Comparison of ENCODE assay signal across 1 cellular context in the genomic region with DNA sequence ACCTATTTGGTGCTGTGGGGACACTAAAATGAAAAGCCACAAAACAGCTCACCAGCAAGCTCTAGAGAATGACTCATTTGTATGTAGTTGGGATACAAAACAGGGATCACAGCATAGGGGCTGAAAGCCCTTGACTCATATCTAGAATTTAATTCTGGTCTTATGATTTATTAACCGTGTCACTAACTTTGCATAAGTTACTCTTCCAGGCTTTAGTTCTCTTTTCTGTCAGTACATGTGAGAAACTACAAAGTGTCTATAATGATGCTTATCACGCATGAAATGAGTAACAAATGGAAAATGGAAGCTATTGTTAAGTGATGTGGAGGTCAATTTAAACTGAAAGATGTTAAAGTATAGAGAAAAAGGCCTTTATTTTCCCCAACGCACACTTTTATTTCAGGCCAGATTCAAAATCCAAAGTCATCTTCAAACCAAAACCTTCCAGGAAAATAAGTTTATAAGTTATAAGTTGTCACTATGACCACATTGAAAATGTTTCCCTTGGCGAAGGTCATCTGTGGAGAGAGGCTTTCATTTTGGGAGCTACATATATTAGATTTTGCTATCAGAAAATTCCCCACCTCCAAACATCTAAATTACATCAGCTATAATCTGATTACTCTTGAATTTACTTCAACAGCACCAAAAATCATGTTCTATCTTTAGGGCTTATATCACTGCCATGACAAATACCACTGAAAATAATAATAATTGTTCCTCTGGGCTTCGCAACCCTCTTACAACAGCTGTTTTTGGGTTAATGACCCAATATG.
TF ChIP-seq lines count a peak whose summit lies in the region.

No MANE protein-coding gene starts in this region.

TF ChIP-seq in GM23338, 12 proteins besides CTCF, POLR2A, EP300 and RAD21 (continued from another document):
- TF ChIP-seq, protein P1, sequence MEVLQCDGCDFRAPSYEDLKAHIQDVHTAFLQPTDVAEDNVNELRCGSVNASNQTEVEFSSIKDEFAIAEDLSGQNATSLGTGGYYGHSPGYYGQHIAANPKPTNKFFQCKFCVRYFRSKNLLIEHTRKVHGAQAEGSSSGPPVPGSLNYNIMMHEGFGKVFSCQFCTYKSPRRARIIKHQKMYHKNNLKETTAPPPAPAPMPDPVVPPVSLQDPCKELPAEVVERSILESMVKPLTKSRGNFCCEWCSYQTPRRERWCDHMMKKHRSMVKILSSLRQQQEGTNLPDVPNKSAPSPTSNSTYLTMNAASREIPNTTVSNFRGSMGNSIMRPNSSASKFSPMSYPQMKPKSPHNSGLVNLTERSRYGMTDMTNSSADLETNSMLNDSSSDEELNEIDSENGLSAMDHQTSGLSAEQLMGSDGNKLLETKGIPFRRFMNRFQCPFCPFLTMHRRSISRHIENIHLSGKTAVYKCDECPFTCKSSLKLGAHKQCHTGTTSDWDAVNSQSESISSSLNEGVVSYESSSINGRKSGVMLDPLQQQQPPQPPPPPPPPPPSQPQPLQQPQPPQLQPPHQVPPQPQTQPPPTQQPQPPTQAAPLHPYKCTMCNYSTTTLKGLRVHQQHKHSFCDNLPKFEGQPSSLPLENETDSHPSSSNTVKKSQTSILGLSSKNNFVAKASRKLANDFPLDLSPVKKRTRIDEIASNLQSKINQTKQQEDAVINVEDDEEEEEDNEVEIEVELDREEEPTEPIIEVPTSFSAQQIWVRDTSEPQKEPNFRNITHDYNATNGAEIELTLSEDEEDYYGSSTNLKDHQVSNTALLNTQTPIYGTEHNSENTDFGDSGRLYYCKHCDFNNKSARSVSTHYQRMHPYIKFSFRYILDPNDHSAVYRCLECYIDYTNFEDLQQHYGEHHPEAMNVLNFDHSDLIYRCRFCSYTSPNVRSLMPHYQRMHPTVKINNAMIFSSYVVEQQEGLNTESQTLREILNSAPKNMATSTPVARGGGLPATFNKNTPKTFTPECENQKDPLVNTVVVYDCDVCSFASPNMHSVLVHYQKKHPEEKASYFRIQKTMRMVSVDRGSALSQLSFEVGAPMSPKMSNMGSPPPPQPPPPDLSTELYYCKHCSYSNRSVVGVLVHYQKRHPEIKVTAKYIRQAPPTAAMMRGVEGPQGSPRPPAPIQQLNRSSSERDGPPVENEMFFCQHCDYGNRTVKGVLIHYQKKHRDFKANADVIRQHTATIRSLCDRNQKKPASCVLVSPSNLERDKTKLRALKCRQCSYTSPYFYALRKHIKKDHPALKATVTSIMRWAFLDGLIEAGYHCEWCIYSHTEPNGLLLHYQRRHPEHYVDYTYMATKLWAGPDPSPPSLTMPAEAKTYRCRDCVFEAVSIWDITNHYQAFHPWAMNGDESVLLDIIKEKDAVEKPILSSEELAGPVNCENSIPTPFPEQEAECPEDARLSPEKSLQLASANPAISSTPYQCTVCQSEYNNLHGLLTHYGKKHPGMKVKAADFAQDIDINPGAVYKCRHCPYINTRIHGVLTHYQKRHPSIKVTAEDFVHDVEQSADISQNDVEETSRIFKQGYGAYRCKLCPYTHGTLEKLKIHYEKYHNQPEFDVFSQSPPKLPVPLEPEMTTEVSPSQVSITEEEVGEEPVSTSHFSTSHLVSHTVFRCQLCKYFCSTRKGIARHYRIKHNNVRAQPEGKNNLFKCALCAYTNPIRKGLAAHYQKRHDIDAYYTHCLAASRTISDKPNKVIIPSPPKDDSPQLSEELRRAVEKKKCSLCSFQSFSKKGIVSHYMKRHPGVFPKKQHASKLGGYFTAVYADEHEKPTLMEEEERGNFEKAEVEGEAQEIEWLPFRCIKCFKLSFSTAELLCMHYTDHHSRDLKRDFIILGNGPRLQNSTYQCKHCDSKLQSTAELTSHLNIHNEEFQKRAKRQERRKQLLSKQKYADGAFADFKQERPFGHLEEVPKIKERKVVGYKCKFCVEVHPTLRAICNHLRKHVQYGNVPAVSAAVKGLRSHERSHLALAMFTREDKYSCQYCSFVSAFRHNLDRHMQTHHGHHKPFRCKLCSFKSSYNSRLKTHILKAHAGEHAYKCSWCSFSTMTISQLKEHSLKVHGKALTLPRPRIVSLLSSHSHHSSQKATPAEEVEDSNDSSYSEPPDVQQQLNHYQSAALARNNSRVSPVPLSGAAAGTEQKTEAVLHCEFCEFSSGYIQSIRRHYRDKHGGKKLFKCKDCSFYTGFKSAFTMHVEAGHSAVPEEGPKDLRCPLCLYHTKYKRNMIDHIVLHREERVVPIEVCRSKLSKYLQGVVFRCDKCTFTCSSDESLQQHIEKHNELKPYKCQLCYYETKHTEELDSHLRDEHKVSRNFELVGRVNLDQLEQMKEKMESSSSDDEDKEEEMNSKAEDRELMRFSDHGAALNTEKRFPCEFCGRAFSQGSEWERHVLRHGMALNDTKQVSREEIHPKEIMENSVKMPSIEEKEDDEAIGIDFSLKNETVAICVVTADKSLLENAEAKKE (CRISPR knock-in tag; IDR thresholded peaks at IDR 0.05), result no peak
- TF ChIP-seq STAT1 (IDR thresholded peaks at IDR 0.05; ENCODE audit: unreplicated experiment) (no peak), POLR2AphosphoS5 (IDR thresholded peaks at IDR 0.05; ENCODE audit: low read depth) (no peak), NANOG (IDR thresholded peaks at IDR 0.05; ENCODE audit: borderline replicate concordance) (no peak), JUNB (IDR thresholded peaks at IDR 0.05; ENCODE audit: unreplicated experiment) (no peak), ZNF331 (CRISPR knock-in tag; IDR thresholded peaks at IDR 0.05; ENCODE audit: low read depth) (no peak), EZH2 (IDR thresholded peaks at IDR 0.05; ENCODE audit: low read depth, unreplicated experiment) (no peak), EZH2phosphoT487 (IDR thresholded peaks at IDR 0.05; ENCODE audit: unreplicated experiment) (no peak), CREB1 (CRISPR knock-in tag; IDR thresholded peaks at IDR 0.05; ENCODE audit: low read depth) (no peak)
- TF ChIP-seq, protein P2, sequence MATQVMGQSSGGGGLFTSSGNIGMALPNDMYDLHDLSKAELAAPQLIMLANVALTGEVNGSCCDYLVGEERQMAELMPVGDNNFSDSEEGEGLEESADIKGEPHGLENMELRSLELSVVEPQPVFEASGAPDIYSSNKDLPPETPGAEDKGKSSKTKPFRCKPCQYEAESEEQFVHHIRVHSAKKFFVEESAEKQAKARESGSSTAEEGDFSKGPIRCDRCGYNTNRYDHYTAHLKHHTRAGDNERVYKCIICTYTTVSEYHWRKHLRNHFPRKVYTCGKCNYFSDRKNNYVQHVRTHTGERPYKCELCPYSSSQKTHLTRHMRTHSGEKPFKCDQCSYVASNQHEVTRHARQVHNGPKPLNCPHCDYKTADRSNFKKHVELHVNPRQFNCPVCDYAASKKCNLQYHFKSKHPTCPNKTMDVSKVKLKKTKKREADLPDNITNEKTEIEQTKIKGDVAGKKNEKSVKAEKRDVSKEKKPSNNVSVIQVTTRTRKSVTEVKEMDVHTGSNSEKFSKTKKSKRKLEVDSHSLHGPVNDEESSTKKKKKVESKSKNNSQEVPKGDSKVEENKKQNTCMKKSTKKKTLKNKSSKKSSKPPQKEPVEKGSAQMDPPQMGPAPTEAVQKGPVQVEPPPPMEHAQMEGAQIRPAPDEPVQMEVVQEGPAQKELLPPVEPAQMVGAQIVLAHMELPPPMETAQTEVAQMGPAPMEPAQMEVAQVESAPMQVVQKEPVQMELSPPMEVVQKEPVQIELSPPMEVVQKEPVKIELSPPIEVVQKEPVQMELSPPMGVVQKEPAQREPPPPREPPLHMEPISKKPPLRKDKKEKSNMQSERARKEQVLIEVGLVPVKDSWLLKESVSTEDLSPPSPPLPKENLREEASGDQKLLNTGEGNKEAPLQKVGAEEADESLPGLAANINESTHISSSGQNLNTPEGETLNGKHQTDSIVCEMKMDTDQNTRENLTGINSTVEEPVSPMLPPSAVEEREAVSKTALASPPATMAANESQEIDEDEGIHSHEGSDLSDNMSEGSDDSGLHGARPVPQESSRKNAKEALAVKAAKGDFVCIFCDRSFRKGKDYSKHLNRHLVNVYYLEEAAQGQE (IDR thresholded peaks at IDR 0.05; ENCODE audit: unreplicated experiment), result no peak
